8 cellular contexts compared by ENCODE assay signal in genomic region chr2:239264838-239265651, GRCh38.
DNase-seq lines count a peak whose midpoint lies in the region; ATAC-seq, FAIRE-seq and TF ChIP-seq lines count a peak whose summit lies in the region.

No MANE protein-coding gene starts in this region.

- H3K4me3 ChIP-seq in bronchial epithelial cell (ENCODE audit: low read depth, low read length) (no peak overlapping the region), lower leg skin (ENCODE audit: low read depth, poor library complexity, severe bottlenecking) (no peak overlapping the region)

- no peaks in the 10 kb centered on the region for H3K36me3 ChIP-seq in bronchial epithelial cell (ENCODE audit: control insufficient read depth, insufficient read depth, low read length)

- H3K27me3 Mint-ChIP-seq in HFFc6 (ENCODE audit: insufficient read depth): peaks cover 2% of the 10 kb centered on the region

- peaks cover 3% of the 10 kb centered on the region; the same call in 1 of the 2 replicates for H3K36me3 Mint-ChIP-seq in HFFc6 (ENCODE audit: low read depth)

- no peaks in the 10 kb centered on the region for H3K9me3 Mint-ChIP-seq in HFFc6

- peak overlapping the region; percentile 56 for H3K27ac Mint-ChIP-seq in HFFc6

- H3K27me3 ChIP-seq in bronchial epithelial cell (ENCODE audit: control insufficient read depth, insufficient read depth, low read length): no peaks in the 10 kb centered on the region

- intact Hi-C loops in lower leg skin (cut with DNase I; ENCODE audit: low total_unique reads): no loop called here

- peak; percentile 68 for FAIRE-seq in bronchial epithelial cell (lab: Jason Lieb, UNC)

- 38 to 46% methylated on average over 10 to 11 of the region's 11 CpGs for WGBS in lower leg skin, 2 donors

- H3K4me1 Mint-ChIP-seq in HFFc6 (ENCODE audit: low read depth): peaks cover 44% of the 10 kb centered on the region

- TF ChIP-seq POLR2A in lower leg skin (IDR thresholded peaks at IDR 0.05): no peak

- ATAC-seq in GM21367 (IDR thresholded peaks at IDR 0.05; ENCODE audit: unreplicated experiment): no peak

- DNase-seq in AG20443 (ENCODE audit: low spot score) (peak; percentile 74), HFFc6 (peak; percentile 55), T-helper 2 cell (peak in 4 of 5 experiments; percentile 24 to 95 (median 63)), bronchial epithelial cell (ENCODE audit: low read depth) (peak; percentile 70), lower leg skin (ENCODE audit: low spot score in 2 of 2) (peak; percentile 77 to 87), stromal cell of bone marrow (ENCODE audit: low read depth) (peak; percentile 79), SHP77 treated with DMSO at 0.1 percent for 48 hours (lab: John Stamatoyannopoulos, UW) (no peak)

- TF ChIP-seq CTCF in HFFc6 (IDR thresholded peaks at IDR 0.05): no peak
- TF ChIP-seq CTCF in bronchial epithelial cell (IDR thresholded peaks at IDR 0.05; ENCODE audit: insufficient read depth, low read length, severe bottlenecking): no peak
- no peak for TF ChIP-seq CTCF in lower leg skin (IDR thresholded peaks at IDR 0.05)

- no peak overlapping the region; the same call in 1 of the 2 replicates for H3K4me3 Mint-ChIP-seq in HFFc6
